12 cellular contexts compared by ENCODE assay signal in genomic region chr16:49494386-49495150, GRCh38.
DNase-seq lines count a peak whose midpoint lies in the region; ATAC-seq and TF ChIP-seq lines count a peak whose summit lies in the region.
"Had no signal": no experiment of that assay in that cellular context is flagged by ENCODE, and none has a peak within 500 bp of the region (broad histone marks: within the 10 kb centered on the region; RNA-seq: fewer than 3 reads in every experiment).

No MANE protein-coding gene starts in this region.

- peak; percentile 10 for DNase-seq in activated naive CD8-positive, alpha-beta T cell treated with anti-CD3 and anti-CD28 coated beads, Interleukin-2, amount 10 ng/mL, durations not matched to agents 7 days and 5 days
- no peak for DNase-seq in activated naive CD8-positive, alpha-beta T cell treated with anti-CD3 and anti-CD28 coated beads for 36 hours
- peak; percentile 26 for DNase-seq in endodermal cell
- peak; percentile 76 for DNase-seq in posterior vena cava (ENCODE audit: low spot score)
- no peak for DNase-seq in DMS 273 (lab: John Stamatoyannopoulos, UW; ENCODE audit: unreplicated experiment)
- no peak for DNase-seq in NOMO-1 treated with dmso at 0.1 percent for 144 hours (lab: John Stamatoyannopoulos, UW; ENCODE audit: unreplicated experiment)
- DNase-seq in activated gamma-delta T cell (lab: John Stamatoyannopoulos, UW) = no peak
- DNase-seq: CD8-positive, alpha-beta T cell; NCI-H1092 treated with DMSO at 0.1 percent for 48 hours; NCI-H146; NCI-H2029 treated with DMSO at 0.1 percent for 48 hours; SHP77 treated with DMSO at 0.1 percent for 48 hours had no signal

- H3K9ac ChIP-seq in endodermal cell (ENCODE audit: extremely low read depth, low read length, poor library complexity, severe bottlenecking) = no peak overlapping the region

- H3K4me1 Mint-ChIP-seq in activated naive CD8-positive, alpha-beta T cell treated with anti-CD3 and anti-CD28 coated beads, Interleukin-2, amount 10 ng/mL, durations not matched to agents 7 days and 5 days = no peaks in the 10 kb centered on the region
- H3K4me1 Mint-ChIP-seq in activated naive CD8-positive, alpha-beta T cell treated with anti-CD3 and anti-CD28 coated beads for 36 hours = no peaks in the 10 kb centered on the region
- H3K4me1 Mint-ChIP-seq in endodermal cell = peaks cover 8% of the 10 kb centered on the region

- H3K36me3 ChIP-seq in endodermal cell (ENCODE audit: control insufficient read depth, insufficient read depth, low read length) = no peaks in the 10 kb centered on the region

- H3K4me3 ChIP-seq in endodermal cell (ENCODE audit: low read length) = no peak overlapping the region

- no peak overlapping the region for H3K27ac Mint-ChIP-seq in activated naive CD8-positive, alpha-beta T cell treated with anti-CD3 and anti-CD28 coated beads, Interleukin-2, amount 10 ng/mL, durations not matched to agents 7 days and 5 days
- no peak overlapping the region for H3K27ac Mint-ChIP-seq in activated naive CD8-positive, alpha-beta T cell treated with anti-CD3 and anti-CD28 coated beads for 36 hours
- H3K27ac Mint-ChIP-seq in endodermal cell = no peak overlapping the region
- H3K27ac Mint-ChIP-seq: CD8-positive, alpha-beta T cell had no signal

- no peaks in the 10 kb centered on the region for H3K9me3 ChIP-seq in endodermal cell (ENCODE audit: control insufficient read depth, low read length)

- intact Hi-C loops in posterior vena cava (cut with DNase I) = loop anchor here (5.0 to 10.0 kb wide), 3 partner anchors 100 to 363 kb away; partner anchors contain the start of gene ZNF423 (in 2 of the 2)

- TF ChIP-seq CTCF in endodermal cell (conservative IDR thresholded peaks at IDR 0.05) = no peak

- no peaks in the 10 kb centered on the region for H3K36me3 Mint-ChIP-seq in activated naive CD8-positive, alpha-beta T cell treated with anti-CD3 and anti-CD28 coated beads, Interleukin-2, amount 10 ng/mL, durations not matched to agents 7 days and 5 days
- no peaks in the 10 kb centered on the region for H3K36me3 Mint-ChIP-seq in activated naive CD8-positive, alpha-beta T cell treated with anti-CD3 and anti-CD28 coated beads for 36 hours
- peaks cover 7% of the 10 kb centered on the region for H3K36me3 Mint-ChIP-seq in endodermal cell (ENCODE audit: low read depth)
- H3K36me3 Mint-ChIP-seq: CD8-positive, alpha-beta T cell had no signal

- H3K27me3 ChIP-seq in endodermal cell (ENCODE audit: control insufficient read depth, insufficient read depth, low read length, poor library complexity, severe bottlenecking) = no peaks in the 10 kb centered on the region

- no peak overlapping the region for H3K4me3 Mint-ChIP-seq in activated naive CD8-positive, alpha-beta T cell treated with anti-CD3 and anti-CD28 coated beads, Interleukin-2, amount 10 ng/mL, durations not matched to agents 7 days and 5 days
- H3K4me3 Mint-ChIP-seq in activated naive CD8-positive, alpha-beta T cell treated with anti-CD3 and anti-CD28 coated beads for 36 hours = no peak overlapping the region
- no peak overlapping the region for H3K4me3 Mint-ChIP-seq in endodermal cell
- H3K4me3 Mint-ChIP-seq: CD8-positive, alpha-beta T cell had no signal

- 88 to 97% methylated on average over 8 to 9 of the region's 10 CpGs for WGBS in endodermal cell (ENCODE audit: insufficient coverage in 1 of 2, insufficient read length in 1 of 2), 2 experiments

- peaks cover 4% of the 10 kb centered on the region for H3K4me1 ChIP-seq in endodermal cell (ENCODE audit: control insufficient read depth, insufficient read depth, low read length)

- no peaks in the 10 kb centered on the region for H3K9me3 Mint-ChIP-seq in activated naive CD8-positive, alpha-beta T cell treated with anti-CD3 and anti-CD28 coated beads, Interleukin-2, amount 10 ng/mL, durations not matched to agents 7 days and 5 days
- no peaks in the 10 kb centered on the region for H3K9me3 Mint-ChIP-seq in activated naive CD8-positive, alpha-beta T cell treated with anti-CD3 and anti-CD28 coated beads for 36 hours
- H3K9me3 Mint-ChIP-seq in endodermal cell = no peaks in the 10 kb centered on the region
- H3K9me3 Mint-ChIP-seq: CD8-positive, alpha-beta T cell had no signal

- H3K27ac ChIP-seq in endodermal cell (ENCODE audit: low read depth, low read length) = no peak overlapping the region

- POLR2A ChIA-PET in activated naive CD8-positive, alpha-beta T cell treated with anti-CD3 and anti-CD28 coated beads, Interleukin-2, amount 10 ng/mL, durations not matched to agents 7 days and 5 days (lab: Charles Lee) = no interaction called here

- H3K27me3 Mint-ChIP-seq in activated naive CD8-positive, alpha-beta T cell treated with anti-CD3 and anti-CD28 coated beads, Interleukin-2, amount 10 ng/mL, durations not matched to agents 7 days and 5 days = no peaks in the 10 kb centered on the region
- H3K27me3 Mint-ChIP-seq in activated naive CD8-positive, alpha-beta T cell treated with anti-CD3 and anti-CD28 coated beads for 36 hours = no peaks in the 10 kb centered on the region
- no peaks in the 10 kb centered on the region for H3K27me3 Mint-ChIP-seq in endodermal cell (ENCODE audit: insufficient read depth)

- no peak for ATAC-seq in activated naive CD8-positive, alpha-beta T cell treated with anti-CD3 and anti-CD28 coated beads, Interleukin-2, amount 10 ng/mL, durations not matched to agents 7 days and 5 days (ENCODE audit: low read depth)
- ATAC-seq: CD8-positive, alpha-beta T cell had no signal

Comparison
In these comparisons a context has a peak if more than half of its experiments do, and no peak if none do; other contexts are left out.
1. DNase-seq: peak in activated naive CD8-positive, alpha-beta T cell treated with anti-CD3 and anti-CD28 coated beads, Interleukin-2, amount 10 ng/mL, durations not matched to agents 7 days and 5 days (single experiment), endodermal cell (single experiment) and posterior vena cava (single experiment); none in activated naive CD8-positive, alpha-beta T cell treated with anti-CD3 and anti-CD28 coated beads for 36 hours (single experiment), DMS 273 (single experiment), NOMO-1 treated with dmso at 0.1 percent for 144 hours (single experiment) and activated gamma-delta T cell (single experiment).